In genomic region chr13:98483636-98484288, GRCh38 we compare ENCODE assay signal across 9 cellular contexts.
A peak's percentile ranks its signal among the peaks of the same experiment; 100 is the strongest.
DNase-seq lines count a peak whose midpoint lies in the region; ATAC-seq and TF ChIP-seq lines count a peak whose summit lies in the region.
"Had no signal": no experiment of that assay in that cellular context is flagged by ENCODE, and none has a peak within 500 bp of the region (broad histone marks: within the 10 kb centered on the region; RNA-seq: fewer than 3 reads in every experiment).

No MANE protein-coding gene starts in this region.

- peaks cover 2% of the 10 kb centered on the region for H3K36me3 Mint-ChIP-seq in T-helper 17 cell (ENCODE audit: low read depth)

- H3K4me3 Mint-ChIP-seq in T-helper 17 cell = peak overlapping the region; percentile 15

- H3K4me1 ChIP-seq in foreskin keratinocyte (peaks cover 24% of the 10 kb centered on the region), sigmoid colon (peaks cover 0 to 100% (median 96%) of the 10 kb centered on the region in 4 donors)

- no peak for TF ChIP-seq POLR2A in sigmoid colon (IDR thresholded peaks at IDR 0.05)

- TF ChIP-seq CTCF in foreskin keratinocyte (conservative IDR thresholded peaks at IDR 0.05) = no peak
- no peak for TF ChIP-seq CTCF in sigmoid colon (IDR thresholded peaks at IDR 0.05)

- no peaks in the 10 kb centered on the region for H3K27me3 Mint-ChIP-seq in T-helper 17 cell

- ATAC-seq in T-helper 17 cell = no peak
- no peak for ATAC-seq in foreskin keratinocyte
- ATAC-seq in GM21423 (IDR thresholded peaks at IDR 0.05; ENCODE audit: unreplicated experiment) = no peak

- peak overlapping the region; percentile 100 for H3K27ac Mint-ChIP-seq in T-helper 17 cell

- H3K27ac ChIP-seq in foreskin keratinocyte (peak overlapping the region; percentile 97), sigmoid colon (peak overlapping the region; percentile 73 to 88 (median 81))

- H3K4me1 Mint-ChIP-seq in T-helper 17 cell = peaks cover 71% of the 10 kb centered on the region

- H3K27me3 ChIP-seq in foreskin keratinocyte = no peaks in the 10 kb centered on the region
- H3K27me3 ChIP-seq in sigmoid colon = no peaks in the 10 kb centered on the region

- DNase-seq in EH (ENCODE audit: low read depth) (peak; percentile 58), T-helper 17 cell (no peak), foreskin keratinocyte (no peak), sigmoid colon (no peak), NCI-H2171 treated with DMSO at 0.1 percent for 48 hours (lab: John Stamatoyannopoulos, UW) (no peak), NCI-H2227 treated with DMSO at 0.1 percent for 48 hours (lab: John Stamatoyannopoulos, UW) (no peak), inferior parietal cortex (ENCODE audit: extremely low spot score) (no peak)
- DNase-seq: activated gamma-delta T cell had no signal

- TF ChIP-seq EP300 in sigmoid colon (IDR thresholded peaks at IDR 0.05) = no peak

- 27 to 67% methylated on average over 13 of the region's 13 CpGs for WGBS in sigmoid colon, 2 donors

- H3K4me3 ChIP-seq in sigmoid colon = no peak overlapping the region

- intact Hi-C loops in sigmoid colon (cut with DNase I) = loop anchor here (2.0 kb wide), 2 partner anchors 33 to 93 kb away; partner anchors contain the start of gene STK24

- H3K36me3 ChIP-seq in sigmoid colon = no peaks in the 10 kb centered on the region

- H3K9me3 ChIP-seq in T-helper 17 cell (ENCODE audit: control insufficient read depth, low read length, poor library complexity, severe bottlenecking) = no peaks in the 10 kb centered on the region
- H3K9me3 ChIP-seq in sigmoid colon = no peaks in the 10 kb centered on the region
